Comparison of ENCODE assay signal across 1 cellular context in genomic region chr15:48355377-48355776, GRCh38.
A peak's percentile ranks its signal among the peaks of the same experiment; 100 is the strongest.
TF ChIP-seq lines count a peak whose summit lies in the region.

No MANE protein-coding gene starts in this region.

TF ChIP-seq in GM12878, 131 proteins besides CTCF, POLR2A, EP300 and RAD21 (continued from another document):
- TF ChIP-seq TBL1XR1 (IDR thresholded peaks at IDR 0.05; ENCODE audit: low read depth, low read length) (no peak), STAT3 (IDR thresholded peaks at IDR 0.05; ENCODE audit: low read depth, low read length) (no peak), ZNF24 (IDR thresholded peaks at IDR 0.05) (peak; percentile 78), MTA3 (IDR thresholded peaks at IDR 0.05; ENCODE audit: borderline replicate concordance, low read length) (no peak), BHLHE40 (IDR thresholded peaks at IDR 0.05; ENCODE audit: borderline replicate concordance in 1 of 2, low read depth in 2 of 2, low read length in 1 of 2) (peak in 1 of 2 experiments; percentile 12; a peak in 1 of 4 replicates)
